Comparison of ENCODE assay signal across 10 cellular contexts in genomic region chr11:134255162-134255561, GRCh38. TPM values are rescaled to one million over a fixed set of nuclear protein-coding genes. Genes with fewer than 3 reads are reported as not detected.
"Had no signal": no experiment of that assay in that cellular context is flagged by ENCODE, and none has a peak within 500 bp of the region (broad histone marks: within the 10 kb centered on the region; RNA-seq: fewer than 3 reads in every experiment).

No MANE protein-coding gene starts in this region.

RNA-seq across cellular contexts. Expression of gene GLB1L3, which starts 21.0 kb away (rescaled TPM):
- total RNA-seq: ascending aorta, endothelial cell of umbilical vein, fibroblast of lung, fibroblast of villous mesenchyme, left colon, mesothelial cell of epicardium, osteoblast, tibial nerve had no signal
- polyA plus RNA-seq: endothelial cell of umbilical vein, fibroblast of lung, hepatocyte, liver had no signal
